Comparison of ENCODE assay signal across 15 cellular contexts in the genomic region with DNA sequence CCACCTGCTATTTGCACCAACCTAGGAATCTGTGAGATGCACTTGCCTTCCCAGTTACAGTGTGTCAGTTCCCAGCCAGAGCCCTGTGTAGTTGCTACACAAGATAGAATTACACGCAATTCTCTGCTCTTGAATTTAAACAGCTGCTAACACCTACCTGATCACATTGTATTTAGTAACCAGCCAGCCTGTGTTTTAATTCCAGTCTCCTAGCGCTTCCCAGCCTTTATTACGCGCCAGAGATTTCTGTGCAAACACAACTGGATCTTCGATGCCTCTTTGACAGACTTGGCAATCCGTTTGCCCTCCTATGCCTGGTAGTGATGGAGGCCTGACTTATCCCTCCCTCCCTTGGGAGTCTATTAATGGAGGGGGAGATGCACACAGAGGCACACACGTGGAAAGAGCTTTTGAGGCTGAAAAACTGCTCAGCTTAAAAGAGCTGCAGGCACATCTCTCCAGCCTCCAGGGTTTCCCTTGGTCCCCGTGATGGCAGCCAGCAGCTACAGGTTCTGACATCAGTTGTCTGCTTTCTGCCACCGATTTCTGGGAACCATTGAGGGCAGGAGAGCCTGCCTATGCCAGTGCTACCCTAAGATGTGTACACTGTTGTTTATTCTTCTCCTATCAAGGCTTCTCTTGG.
A peak's percentile ranks its signal among the peaks of the same experiment; 100 is the strongest.
DNase-seq lines count a peak whose midpoint lies in the region; ATAC-seq and TF ChIP-seq lines count a peak whose summit lies in the region.
"Had no signal": no experiment of that assay in that cellular context is flagged by ENCODE, and none has a peak within 500 bp of the region (broad histone marks: within the 10 kb centered on the region; RNA-seq: fewer than 3 reads in every experiment).

No MANE protein-coding gene starts in this region.

- ATAC-seq in GM21528 (IDR thresholded peaks at IDR 0.05; ENCODE audit: low FRiP score, unreplicated experiment) (no peak), HG02981 (IDR thresholded peaks at IDR 0.05; ENCODE audit: unreplicated experiment) (no peak), heart left ventricle (no peak)
- ATAC-seq: CD8-positive, alpha-beta T cell had no signal

- 75 to 84% (median 80%) methylated on average over 9 of the region's 9 CpGs for WGBS in heart left ventricle, 4 donors

- no peaks in the 10 kb centered on the region for H3K36me3 ChIP-seq in heart left ventricle
- H3K36me3 ChIP-seq: stomach had no signal

- intact Hi-C loops in heart left ventricle (cut with DNase I), result no loop called here

- no peak overlapping the region for H3K4me3 ChIP-seq in heart left ventricle
- H3K4me3 ChIP-seq: SK-N-MC, stomach had no signal

- DNase-seq in COR-L47 (lab: John Stamatoyannopoulos, UW) (peak; percentile 18), NCI-H1436 treated with DMSO at 0.1 percent for 48 hours (lab: John Stamatoyannopoulos, UW) (peak; percentile 70), NCI-H345 (lab: John Stamatoyannopoulos, UW) (peak; percentile 66), left kidney (ENCODE audit: low read depth, low spot score) (peak; percentile 39), heart left ventricle (no peak)
- DNase-seq in activated CD4-positive, alpha-beta T cell treated with anti-CD3 and anti-CD28 coated beads, Interleukin-2, amount 50 U/mL, for 48 hours, result no peak
- DNase-seq: activated CD4-positive, alpha-beta T cell treated with anti-CD3 and anti-CD28 coated beads for 1 hour; activated gamma-delta T cell treated with Interleukin-2 at 50 U/mL for 16 hours; CD8-positive, alpha-beta T cell; kidney glomerular epithelial cell; NCI-H446 treated with DMSO at 0.1 percent for 48 hours; stomach had no signal

- no peaks in the 10 kb centered on the region for H3K9me3 ChIP-seq in heart left ventricle
- H3K9me3 ChIP-seq: stomach had no signal

- no peak for TF ChIP-seq POLR2A in heart left ventricle (IDR thresholded peaks at IDR 0.05)

- peaks cover 0 to 3% (median 0%) of the 10 kb centered on the region in 9 donors for H3K27me3 ChIP-seq in heart left ventricle

- TF ChIP-seq CTCF in heart left ventricle (IDR thresholded peaks at IDR 0.05), result no peak

- no peaks in the 10 kb centered on the region for H3K4me1 ChIP-seq in heart left ventricle
- H3K4me1 ChIP-seq: stomach had no signal

- no peak overlapping the region for H3K27ac ChIP-seq in heart left ventricle
- H3K27ac ChIP-seq: SK-N-MC, stomach had no signal

Comparison
In these comparisons a context has a peak if more than half of its experiments do, and no peak if none do; other contexts are left out.
1. DNase-seq: peak in COR-L47 (single experiment), NCI-H1436 treated with DMSO at 0.1 percent for 48 hours (single experiment), NCI-H345 (single experiment) and left kidney (single experiment); none in activated CD4-positive, alpha-beta T cell treated with anti-CD3 and anti-CD28 coated beads, Interleukin-2, amount 50 U/mL, for 48 hours (0 of 2) and heart left ventricle (0 of 5).